Comparison of ENCODE assay signal across 11 cellular contexts in genomic region chr10:17233534-17233933, GRCh38. TPM values are rescaled to one million over a fixed set of nuclear protein-coding genes. Genes with fewer than 3 reads are reported as not detected.
DNase-seq lines count a peak whose midpoint lies in the region; ATAC-seq and TF ChIP-seq lines count a peak whose summit lies in the region.
"Had no signal": no experiment of that assay in that cellular context is flagged by ENCODE, and none has a peak within 500 bp of the region (broad histone marks: within the 10 kb centered on the region; RNA-seq: fewer than 3 reads in every experiment).

No MANE protein-coding gene starts in this region.

- no peaks in the 10 kb centered on the region for H3K27me3 Mint-ChIP-seq in activated CD8-positive, alpha-beta T cell treated with anti-CD3 and anti-CD28 coated beads, Interleukin-2, amount 10 ng/mL, durations not matched to agents 7 days and 5 days (ENCODE audit: low read depth)
- H3K27me3 Mint-ChIP-seq in activated CD8-positive, alpha-beta T cell treated with anti-CD3 and anti-CD28 coated beads for 36 hours: no peaks in the 10 kb centered on the region

- in situ Hi-C loops in astrocyte of the spinal cord (cut with HindIII; ENCODE audit: low sequenced_read_pairs): loop anchor here (25.0 kb wide), 1 partner anchor 371 kb away; no protein-coding TSS in a partner anchor

- H3K9me3 Mint-ChIP-seq in activated CD8-positive, alpha-beta T cell treated with anti-CD3 and anti-CD28 coated beads, Interleukin-2, amount 10 ng/mL, durations not matched to agents 7 days and 5 days (ENCODE audit: insufficient read depth): no peaks in the 10 kb centered on the region
- no peaks in the 10 kb centered on the region for H3K9me3 Mint-ChIP-seq in activated CD8-positive, alpha-beta T cell treated with anti-CD3 and anti-CD28 coated beads for 36 hours

- DNase-seq in activated CD8-positive, alpha-beta T cell treated with anti-CD3 and anti-CD28 coated beads, Interleukin-2, amount 10 ng/mL, durations not matched to agents 7 days and 5 days: no peak
- no peak for DNase-seq in activated CD8-positive, alpha-beta T cell treated with anti-CD3 and anti-CD28 coated beads for 36 hours
- peak; percentile 69 for DNase-seq in astrocyte of the spinal cord (ENCODE audit: low read depth, low spot score)
- DNase-seq in left colon: peak; percentile 28 to 37
- peak; percentile 38 to 87 for DNase-seq in tibial artery
- no peak for DNase-seq in NCI-H748 treated with DMSO at 0.1 percent for 48 hours (lab: John Stamatoyannopoulos, UW)
- DNase-seq: NCI-H226; stimulated activated CD4-positive, alpha-beta T cell treated with anti-CD3 and anti-CD28 coated beads, Interleukin-12 subunit alpha, Interleukin-12 subunit beta, amount 100 ng/mL, for 4 hours had no signal

- H3K4me3 ChIP-seq in astrocyte of the spinal cord (ENCODE audit: low read depth, low read length) (peak overlapping the region; percentile 98), tibial artery (peak overlapping the region; percentile 83 to 93)

- H3K4me1 ChIP-seq in tibial artery: peaks cover 0 to 71% (median 38%) of the 10 kb centered on the region in 4 donors

- H3K27ac ChIP-seq in tibial artery: peak overlapping the region; percentile 72 to 100
- H3K27ac ChIP-seq: HL-60 had no signal

- H3K36me3 Mint-ChIP-seq in activated CD8-positive, alpha-beta T cell treated with anti-CD3 and anti-CD28 coated beads, Interleukin-2, amount 10 ng/mL, durations not matched to agents 7 days and 5 days (ENCODE audit: low read depth): peaks cover 93% of the 10 kb centered on the region
- peaks cover 67% of the 10 kb centered on the region for H3K36me3 Mint-ChIP-seq in activated CD8-positive, alpha-beta T cell treated with anti-CD3 and anti-CD28 coated beads for 36 hours (ENCODE audit: low read depth)

- TF ChIP-seq CTCF in activated CD8-positive, alpha-beta T cell treated with anti-CD3 and anti-CD28 coated beads for 36 hours (IDR thresholded peaks at IDR 0.05): no peak
- no peak for TF ChIP-seq CTCF in astrocyte of the spinal cord (IDR thresholded peaks at IDR 0.05; ENCODE audit: low read depth, low read length)
- TF ChIP-seq CTCF in tibial artery (IDR thresholded peaks at IDR 0.05): no peak

- POLR2A ChIA-PET in activated CD8-positive, alpha-beta T cell treated with anti-CD3 and anti-CD28 coated beads, Interleukin-2, amount 10 ng/mL, durations not matched to agents 7 days and 5 days (lab: Charles Lee): interaction anchor here (0.8 to 7.6 kb wide), 3 partner anchors 33 to 363 kb away, joined by 3 to 150 read pairs (median 3); partner anchors contain the start of gene TRDMT1
- POLR2A ChIA-PET in activated CD8-positive, alpha-beta T cell treated with anti-CD3 and anti-CD28 coated beads for 36 hours (lab: Charles Lee): interaction anchor here (0.8 to 1.6 kb wide), 4 partner anchors 9 to 416 kb away, joined by 3 to 8 read pairs (median 4); partner anchors contain the start of genes RSU1 and TRDMT1

- no peak for ATAC-seq in activated CD8-positive, alpha-beta T cell treated with anti-CD3 and anti-CD28 coated beads, Interleukin-2, amount 10 ng/mL, durations not matched to agents 7 days and 5 days
- no peak for ATAC-seq in activated CD8-positive, alpha-beta T cell treated with anti-CD3 and anti-CD28 coated beads for 36 hours
- ATAC-seq in left colon (no peak), GM18909 (IDR thresholded peaks at IDR 0.05; ENCODE audit: poor library complexity, unreplicated experiment) (no peak), GM21423 (IDR thresholded peaks at IDR 0.05; ENCODE audit: unreplicated experiment) (no peak)

- peak overlapping the region; percentile 57 for H3K4me3 Mint-ChIP-seq in activated CD8-positive, alpha-beta T cell treated with anti-CD3 and anti-CD28 coated beads, Interleukin-2, amount 10 ng/mL, durations not matched to agents 7 days and 5 days
- no peak overlapping the region for H3K4me3 Mint-ChIP-seq in activated CD8-positive, alpha-beta T cell treated with anti-CD3 and anti-CD28 coated beads for 36 hours

- H3K27ac Mint-ChIP-seq in activated CD8-positive, alpha-beta T cell treated with anti-CD3 and anti-CD28 coated beads, Interleukin-2, amount 10 ng/mL, durations not matched to agents 7 days and 5 days: peak overlapping the region; percentile 39
- H3K27ac Mint-ChIP-seq in activated CD8-positive, alpha-beta T cell treated with anti-CD3 and anti-CD28 coated beads for 36 hours: no peak overlapping the region

- no peaks in the 10 kb centered on the region for H3K9me3 ChIP-seq in tibial artery

- CTCF ChIA-PET in activated CD8-positive, alpha-beta T cell treated with anti-CD3 and anti-CD28 coated beads, Interleukin-2, amount 10 ng/mL, durations not matched to agents 7 days and 5 days (lab: Charles Lee): interaction anchor here (2.1 kb wide), 1 partner anchor 17 kb away, joined by 5 read pairs; no protein-coding TSS in a partner anchor
- CTCF ChIA-PET in activated CD8-positive, alpha-beta T cell treated with anti-CD3 and anti-CD28 coated beads for 36 hours (lab: Charles Lee): no interaction called here

- intact Hi-C loops in activated CD8-positive, alpha-beta T cell treated with anti-CD3 and anti-CD28 coated beads for 36 hours (cut with micrococcal nuclease): loop anchor here (10.0 kb wide), 1 partner anchor 411 kb away; the partner anchor contains the start of gene STAM
- intact Hi-C loops in left colon (cut with DNase I, micrococcal nuclease): no loop called here
- intact Hi-C loops in tibial artery (cut with DNase I; ENCODE audit: low total_unique reads): no loop called here

- peaks cover 52% of the 10 kb centered on the region for H3K4me1 Mint-ChIP-seq in activated CD8-positive, alpha-beta T cell treated with anti-CD3 and anti-CD28 coated beads, Interleukin-2, amount 10 ng/mL, durations not matched to agents 7 days and 5 days (ENCODE audit: low read depth)
- H3K4me1 Mint-ChIP-seq in activated CD8-positive, alpha-beta T cell treated with anti-CD3 and anti-CD28 coated beads for 36 hours (ENCODE audit: low read depth): peaks cover 48% of the 10 kb centered on the region

- peaks cover 75 to 76% (median 76%) of the 10 kb centered on the region in 3 donors for H3K36me3 ChIP-seq in tibial artery

- no peaks in the 10 kb centered on the region for H3K27me3 ChIP-seq in tibial artery

RNA-seq across cellular contexts. Expression of gene VIM, which starts 5.5 kb away (rescaled TPM):
- total RNA-seq in activated CD8-positive, alpha-beta T cell treated with anti-CD3 and anti-CD28 coated beads, Interleukin-2, amount 10 ng/mL, durations not matched to agents 7 days and 5 days: 1,000 to 10,000 TPM; 2,550 to 2,568 TPM
- 100 to 1,000 TPM; 590 to 602 TPM for total RNA-seq in activated CD8-positive, alpha-beta T cell treated with anti-CD3 and anti-CD28 coated beads for 36 hours
- total RNA-seq in left colon: 100 to 1,000 TPM; 137 to 290 TPM

RNA-seq across cellular contexts. Expression of gene TRDMT1, which starts 32.1 kb away (rescaled TPM):
- 10 to 100 TPM; 11.6 to 13.6 TPM for total RNA-seq in activated CD8-positive, alpha-beta T cell treated with anti-CD3 and anti-CD28 coated beads, Interleukin-2, amount 10 ng/mL, durations not matched to agents 7 days and 5 days
- 1 to 10 TPM; 4.4 to 4.5 TPM for total RNA-seq in activated CD8-positive, alpha-beta T cell treated with anti-CD3 and anti-CD28 coated beads for 36 hours
- 1 to 10 TPM; 4.6 to 4.9 TPM for total RNA-seq in left colon

Comparison
In these comparisons a context has a peak if more than half of its experiments do, and no peak if none do; other contexts are left out.
1. RNA of gene VIM, which starts 5.5 kb away (total RNA-seq): 2,550 to 2,568 TPM in activated CD8-positive, alpha-beta T cell treated with anti-CD3 and anti-CD28 coated beads, Interleukin-2, amount 10 ng/mL, durations not matched to agents 7 days and 5 days; 590 to 602 TPM in activated CD8-positive, alpha-beta T cell treated with anti-CD3 and anti-CD28 coated beads for 36 hours and 137 to 290 TPM in left colon; every median in the first group is over 4 times any median in the second.
2. DNase-seq: peak in astrocyte of the spinal cord (single experiment), left colon (2 of 2) and tibial artery (2 of 2); none in activated CD8-positive, alpha-beta T cell treated with anti-CD3 and anti-CD28 coated beads, Interleukin-2, amount 10 ng/mL, durations not matched to agents 7 days and 5 days (single experiment), activated CD8-positive, alpha-beta T cell treated with anti-CD3 and anti-CD28 coated beads for 36 hours (single experiment) and NCI-H748 treated with DMSO at 0.1 percent for 48 hours (single experiment).